ENCODE assay signal across 4 cellular contexts in genomic region chr6:138848461-138848860, GRCh38. TPM values are rescaled to one million over a fixed set of nuclear protein-coding genes. Genes with fewer than 3 reads are reported as not detected.
"Had no signal": no experiment of that assay in that cellular context is flagged by ENCODE, and none has a peak within 500 bp of the region (broad histone marks: within the 10 kb centered on the region; RNA-seq: fewer than 3 reads in every experiment).

No MANE protein-coding gene starts in this region.

- DNase-seq: GDM1, GF-D8 had no signal

- H3K4me3 ChIP-seq: GM12878 had no signal

RNA-seq across cellular contexts. Expression of gene ECT2L, which starts 52.6 kb away (rescaled TPM):
- total RNA-seq: G401, GM12878 had no signal
